9 cellular contexts compared by ENCODE assay signal in genomic region chr3:133211449-133211848, GRCh38.
DNase-seq lines count a peak whose midpoint lies in the region; ATAC-seq and TF ChIP-seq lines count a peak whose summit lies in the region.
"Had no signal": no experiment of that assay in that cellular context is flagged by ENCODE, and none has a peak within 500 bp of the region (broad histone marks: within the 10 kb centered on the region; RNA-seq: fewer than 3 reads in every experiment).

No MANE protein-coding gene starts in this region.

- ATAC-seq in GM19025 (IDR thresholded peaks at IDR 0.05; ENCODE audit: low read depth, unreplicated experiment), result peak; percentile 78
- peak; percentile 98 for ATAC-seq in HG02885 (IDR thresholded peaks at IDR 0.05; ENCODE audit: poor library complexity, unreplicated experiment)
- ATAC-seq in memory B cell (ENCODE audit: low read depth), result peak; percentile 93

- TF ChIP-seq EP300 in tibial nerve (IDR thresholded peaks at IDR 0.05), result no peak

- no peaks in the 10 kb centered on the region for H3K36me3 Mint-ChIP-seq in memory B cell

- H3K4me1 Mint-ChIP-seq in memory B cell, result peaks cover 13% of the 10 kb centered on the region

- peaks cover 0 to 22% (median 4%) of the 10 kb centered on the region in 4 donors for H3K4me1 ChIP-seq in tibial nerve
- H3K4me1 ChIP-seq: SJCRH30 had no signal

- H3K36me3 ChIP-seq in tibial nerve, result no peaks in the 10 kb centered on the region
- H3K36me3 ChIP-seq: SJCRH30 had no signal

- no peak overlapping the region for H3K27ac ChIP-seq in tibial nerve
- H3K27ac ChIP-seq: SJCRH30 had no signal

- H3K4me3 ChIP-seq in tibial nerve, result no peak overlapping the region
- H3K4me3 ChIP-seq: SJCRH30 had no signal

- no peaks in the 10 kb centered on the region for H3K9me3 ChIP-seq in tibial nerve
- H3K9me3 ChIP-seq: SJCRH30 had no signal

- no peaks in the 10 kb centered on the region for H3K27me3 Mint-ChIP-seq in memory B cell

- TF ChIP-seq CTCF in tibial nerve (IDR thresholded peaks at IDR 0.05), result no peak

- no peaks in the 10 kb centered on the region for H3K27me3 ChIP-seq in tibial nerve
- H3K27me3 ChIP-seq: SJCRH30 had no signal

- H3K27ac Mint-ChIP-seq in memory B cell, result no peak overlapping the region

- 22 to 27% methylated on average over 2 of the region's 2 CpGs for WGBS in tibial nerve, 2 donors

- DNase-seq in NCI-H69 (lab: John Stamatoyannopoulos, UW) (peak; percentile 63), memory B cell (ENCODE audit: low spot score in 2 of 2) (no peak), cortex of kidney (lab: John Stamatoyannopoulos, UW) (no peak), tibial nerve (ENCODE audit: low spot score in 2 of 2) (no peak), NCI-H446 treated with DMSO at 0.1 percent for 48 hours (lab: John Stamatoyannopoulos, UW) (no peak)
- DNase-seq in activated naive CD4-positive, alpha-beta T cell (lab: John Stamatoyannopoulos, UW), result no peak

- H3K4me3 Mint-ChIP-seq in memory B cell, result no peak overlapping the region

- TF ChIP-seq POLR2A in tibial nerve (IDR thresholded peaks at IDR 0.05), result no peak

- no peaks in the 10 kb centered on the region for H3K9me3 Mint-ChIP-seq in memory B cell
